In the genomic region with DNA sequence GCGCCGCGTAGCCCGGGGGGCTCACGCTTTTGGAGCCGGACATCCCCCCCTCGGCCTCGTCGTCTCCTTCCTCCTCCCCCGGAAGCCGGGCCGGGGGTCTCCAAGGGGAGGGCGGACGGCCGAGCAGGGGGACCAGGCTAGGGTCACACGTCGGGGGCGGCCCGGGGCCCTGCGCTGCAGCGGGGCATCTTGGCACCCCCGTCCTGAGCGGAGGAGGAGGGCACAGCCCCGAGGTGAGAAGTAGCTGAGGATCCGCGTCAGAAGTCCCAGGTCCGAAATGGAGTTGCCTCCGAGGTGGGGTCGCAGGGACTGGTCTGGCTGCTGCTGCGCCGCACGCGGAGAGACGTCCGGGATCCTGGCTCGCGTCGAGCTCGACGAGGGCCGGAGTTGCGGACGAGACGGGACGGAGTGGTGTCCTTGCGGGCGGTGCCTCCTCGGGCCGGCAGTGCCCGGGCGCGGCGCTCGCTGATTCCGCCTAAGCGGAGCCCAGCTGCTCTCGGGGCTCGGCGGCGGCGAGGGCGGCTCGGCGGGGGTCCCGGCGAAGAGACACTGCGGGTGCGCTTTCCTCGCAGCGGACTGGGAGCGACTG, we compare ENCODE assay signal across 8 cellular contexts. TPM values are rescaled to one million over a fixed set of nuclear protein-coding genes. Genes with fewer than 3 reads are reported as not detected.
A peak's percentile ranks its signal among the peaks of the same experiment; 100 is the strongest.
DNase-seq lines count a peak whose midpoint lies in the region; ATAC-seq and TF ChIP-seq lines count a peak whose summit lies in the region.

A gene (minus strand): TSS at position 588 of the 589 bp plus-strand sequence. CDS start 545 bp downstream, at position 43.

- H3K4me1 Mint-ChIP-seq in T-cell = peaks cover 0 to 10% (median 8%) of the 10 kb centered on the region in 3 donors
- H3K4me1 Mint-ChIP-seq in neural crest cell = peaks cover 13% of the 10 kb centered on the region

- TF ChIP-seq CTCF in GM13976 (IDR thresholded peaks at IDR 0.05; ENCODE audit: borderline replicate concordance, control extremely low read depth, extremely low read depth, insufficient read depth, missing control alignments) (no peak), fibroblast of pulmonary artery (IDR thresholded peaks at IDR 0.05; ENCODE audit: low read length, missing control alignments) (no peak), neural crest cell (conservative IDR thresholded peaks at IDR 0.05) (no peak)

- H3K27ac Mint-ChIP-seq in T-cell (no peak within 1 kb of the TSS), neural crest cell (ENCODE audit: unreplicated experiment) (no peak within 1 kb of the TSS)

- peak within 1 kb of the TSS; percentile 50 for H3K4me3 ChIP-seq in fibroblast of pulmonary artery (replicated peaks; ENCODE audit: low read depth, low read length)

- CTCF ChIA-PET in T-cell (lab: Charles Lee) = interaction anchor here (0.6 to 0.7 kb wide), 2 partner anchors 288 to 1357 kb away, joined by 3 to 4 read pairs; no protein-coding TSS in a partner anchor

- POLR2A ChIA-PET in T-cell (lab: Charles Lee) = no interaction called here

- H3K9me3 Mint-ChIP-seq in T-cell = no peaks in the 10 kb centered on the region
- H3K9me3 Mint-ChIP-seq in neural crest cell = no peaks in the 10 kb centered on the region

- peak; percentile 50 for DNase-seq in GM13976 (ENCODE audit: low spot score)
- no peak for DNase-seq in T-cell
- no peak for DNase-seq in fibroblast of pulmonary artery (ENCODE audit: low read depth)
- peak; percentile 16 for DNase-seq in neural crest cell (ENCODE audit: low read depth, low spot score)
- DNase-seq in stimulated activated CD4-positive, alpha-beta T cell treated with anti-CD3 and anti-CD28 coated beads, Interleukin-4, amount 100 ng/mL, for 4 hours = no peak
- no peak for DNase-seq in cerebellar cortex (ENCODE audit: low spot score)

- H3K4me3 Mint-ChIP-seq in T-cell = peak within 1 kb of the TSS in 2 of 3 donors; percentile 52 to 67
- peak within 1 kb of the TSS; percentile 85 for H3K4me3 Mint-ChIP-seq in neural crest cell

- in situ Hi-C loops in GM13976 (cut with MboI; ENCODE audit: low sequenced_read_pairs, unreplicated experiment) = no loop called here

- peaks cover 53 to 58% of the 10 kb centered on the region in 2 donors for H3K27me3 Mint-ChIP-seq in T-cell
- peaks cover 73% of the 10 kb centered on the region for H3K27me3 Mint-ChIP-seq in neural crest cell (ENCODE audit: low read depth)

- H3K36me3 Mint-ChIP-seq in T-cell = no peaks in the 10 kb centered on the region
- H3K36me3 Mint-ChIP-seq in neural crest cell (ENCODE audit: low read depth) = no peaks in the 10 kb centered on the region

- peak in 2 of 4 experiments; percentile 9 to 16 for ATAC-seq in T-cell (replicated peaks in 1 of 4)
- ATAC-seq in GM18517 (IDR thresholded peaks at IDR 0.05; ENCODE audit: unreplicated experiment) = no peak
- ATAC-seq in HG03175 (IDR thresholded peaks at IDR 0.05; ENCODE audit: unreplicated experiment) = no peak

RNA-seq across cellular contexts. Expression of the gene that starts here (rescaled TPM):
- total RNA-seq in T-cell (under 1 TPM in 1 of 5 donors, not detected in 4; 0.23 TPM), neural crest cell (2.2 and 2.8 TPM in 2 replicates)

Comparison
In these comparisons a context has a peak if more than half of its experiments do, and no peak if none do; other contexts are left out.
1. DNase-seq: peak in GM13976 (single experiment) and neural crest cell (single experiment); none in T-cell (0 of 34), fibroblast of pulmonary artery (single experiment), stimulated activated CD4-positive, alpha-beta T cell treated with anti-CD3 and anti-CD28 coated beads, Interleukin-4, amount 100 ng/mL, for 4 hours (0 of 2) and cerebellar cortex (single experiment).